Comparison of ENCODE assay signal across 8 cellular contexts in the genomic region with DNA sequence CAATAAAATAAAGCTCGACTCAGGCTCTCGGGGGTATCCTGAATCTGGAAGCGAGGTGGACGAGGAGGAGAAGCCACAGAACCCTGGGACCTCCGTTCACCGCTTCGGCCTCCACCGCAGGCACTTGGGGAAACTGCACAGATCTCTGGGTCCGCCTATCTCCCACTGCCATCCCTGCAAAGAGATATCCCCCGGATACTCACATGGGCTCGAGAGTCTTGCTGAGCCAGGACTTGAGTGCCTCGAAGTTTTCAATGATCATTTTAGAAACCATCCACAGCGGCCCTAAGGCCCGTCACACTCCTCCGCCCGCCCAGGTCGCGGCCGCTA. TPM values are rescaled to one million over a fixed set of nuclear protein-coding genes. Genes with fewer than 3 reads are reported as not detected.
DNase-seq lines count a peak whose midpoint lies in the region; ATAC-seq and TF ChIP-seq lines count a peak whose summit lies in the region.

No MANE protein-coding gene starts in this region.

- no peaks in the 10 kb centered on the region for H3K9me3 Mint-ChIP-seq in CD4-positive, alpha-beta T cell

- H3K4me1 ChIP-seq in uterus = no peaks in the 10 kb centered on the region

- no peak overlapping the region for H3K4me3 Mint-ChIP-seq in CD4-positive, alpha-beta T cell

- intact Hi-C loops in CD4-positive, alpha-beta T cell (cut with DNase I, micrococcal nuclease) = loop anchor here (1.0 to 10.0 kb wide), 4 partner anchors 11 to 1711 kb away; a partner anchor contains a TSS
- intact Hi-C loops in lower leg skin (cut with DNase I; ENCODE audit: low total_unique reads) = no loop called here
- intact Hi-C loops in uterus (cut with DNase I; ENCODE audit: low total_unique reads) = no loop called here

- no peaks in the 10 kb centered on the region for H3K36me3 ChIP-seq in uterus

- CTCF ChIA-PET in CD4-positive, alpha-beta T cell (lab: Charles Lee) = interaction anchor here (0.9 to 1.2 kb wide), 2 partner anchors 14 to 51 kb away, joined by 5 to 9 read pairs; no protein-coding TSS in a partner anchor

- peak overlapping the region; percentile 93 for H3K27ac ChIP-seq in CD4-positive, alpha-beta T cell (ENCODE audit: low read depth, low read length)
- peak overlapping the region; percentile 95 to 98 for H3K27ac ChIP-seq in uterus

- no peak for TF ChIP-seq POLR2A in lower leg skin (IDR thresholded peaks at IDR 0.05)
- no peak for TF ChIP-seq POLR2A in uterus (IDR thresholded peaks at IDR 0.05)

- no peak for ATAC-seq in CD4-positive, alpha-beta T cell (ENCODE audit: poor library complexity)
- ATAC-seq in GM19467 (IDR thresholded peaks at IDR 0.05; ENCODE audit: unreplicated experiment) = peak; percentile 32
- ATAC-seq in HG03558 (IDR thresholded peaks at IDR 0.05; ENCODE audit: extremely low read depth, unreplicated experiment) = peak; percentile 11

- DNase-seq in CD4-positive, alpha-beta T cell = no peak
- DNase-seq in astrocyte of the spinal cord (ENCODE audit: low read depth, low spot score) = no peak
- DNase-seq in lower leg skin (ENCODE audit: low spot score in 2 of 2) = peak in 1 of 2 donors; percentile 25
- DNase-seq in uterus = no peak
- no peak for DNase-seq in activated T-cell treated with anti-CD3 and anti-CD28 coated beads for 4 hours
- DNase-seq in activated CD4-positive, alpha-beta T cell treated with anti-CD3 and anti-CD28 coated beads for 48 hours = no peak

- no peaks in the 10 kb centered on the region for H3K27me3 ChIP-seq in CD4-positive, alpha-beta T cell (ENCODE audit: control insufficient read depth, insufficient read depth, low read length)
- H3K27me3 ChIP-seq in uterus = no peaks in the 10 kb centered on the region

- no peak overlapping the region for H3K27ac Mint-ChIP-seq in CD4-positive, alpha-beta T cell

- 0 to 1% methylated on average over 17 to 19 of the region's 19 CpGs for WGBS in lower leg skin, 2 donors

- no peaks in the 10 kb centered on the region for H3K27me3 Mint-ChIP-seq in CD4-positive, alpha-beta T cell

- H3K9me3 ChIP-seq in CD4-positive, alpha-beta T cell (ENCODE audit: control insufficient read depth, low read length) = no peaks in the 10 kb centered on the region
- no peaks in the 10 kb centered on the region for H3K9me3 ChIP-seq in uterus

- peaks cover 28% of the 10 kb centered on the region for H3K36me3 Mint-ChIP-seq in CD4-positive, alpha-beta T cell (ENCODE audit: low read depth)

- H3K4me3 ChIP-seq in astrocyte of the spinal cord (ENCODE audit: low read depth, low read length) = peak overlapping the region; percentile 92
- H3K4me3 ChIP-seq in lower leg skin (ENCODE audit: low read depth, poor library complexity, severe bottlenecking) = peak overlapping the region; percentile 96
- peak overlapping the region; percentile 83 to 99 for H3K4me3 ChIP-seq in uterus

- TF ChIP-seq CTCF in CD4-positive, alpha-beta T cell (IDR thresholded peaks at IDR 0.05) = no peak
- TF ChIP-seq CTCF in astrocyte of the spinal cord (IDR thresholded peaks at IDR 0.05; ENCODE audit: low read depth, low read length) = no peak
- TF ChIP-seq CTCF in lower leg skin (IDR thresholded peaks at IDR 0.05) = no peak
- TF ChIP-seq CTCF in uterus (IDR thresholded peaks at IDR 0.05) = no peak

- peaks cover 50% of the 10 kb centered on the region for H3K4me1 Mint-ChIP-seq in CD4-positive, alpha-beta T cell (ENCODE audit: low read depth)

- POLR2A ChIA-PET in CD4-positive, alpha-beta T cell (lab: Charles Lee) = interaction anchor here (0.9 to 3.1 kb wide), 11 partner anchors 7 to 76 kb away, joined by 4 to 43 read pairs (median 4); a partner anchor contains a TSS

- in situ Hi-C loops in astrocyte of the spinal cord (cut with HindIII; ENCODE audit: low sequenced_read_pairs) = no loop called here

RNA-seq across cellular contexts. Expression of a gene that starts 0.6 kb away (rescaled TPM):
- total RNA-seq in CD4-positive, alpha-beta T cell = 10 to 100 TPM; 67.3 to 68.0 TPM
- total RNA-seq in lower leg skin = 10 to 100 TPM; 23.5 to 29.6 (median 28.8) TPM
- 10 to 100 TPM; 33.8 to 83.8 (median 54.5) TPM for total RNA-seq in uterus

Comparison
In these comparisons a context has a peak if more than half of its experiments do, and no peak if none do; other contexts are left out.
1. intact Hi-C loops: an anchor here in CD4-positive, alpha-beta T cell (1.0 to 10.0 kb wide); none called in lower leg skin and uterus.